Comparison of ENCODE assay signal across 27 cellular contexts in genomic region chr7:124919841-124920240, GRCh38.
"Had no signal": no experiment of that assay in that cellular context is flagged by ENCODE, and none has a peak within 500 bp of the region (broad histone marks: within the 10 kb centered on the region; RNA-seq: fewer than 3 reads in every experiment).

No MANE protein-coding gene starts in this region.

- H3K4me3 ChIP-seq: left lung, lower lobe of right lung, neural progenitor cell, prostate gland, skin epidermis, spleen, suprapubic skin, thoracic aorta, tibial artery, upper lobe of right lung had no signal

- H3K27me3 ChIP-seq: left lung, neural progenitor cell, neutrophil, spleen, suprapubic skin, tibial artery, upper lobe of right lung had no signal

- H3K4me1 ChIP-seq: left lung, lower lobe of right lung, neural progenitor cell, prostate gland, suprapubic skin, upper lobe of right lung had no signal

- DNase-seq: hippocampal formation; kidney glomerular epithelial cell; left cardiac atrium; left lung; lower lobe of right lung; mammary epithelial cell; mesenchymal stem cell; naive B cell; natural killer cell; nephron progenitor cell; occipital lobe; retina; right cardiac atrium; spleen; stimulated activated CD4-positive, alpha-beta T cell treated with anti-CD3 and anti-CD28 coated beads, Interleukin-4, amount 100 ng/mL, for 24 hours; stimulated activated naive CD4-positive, alpha-beta T cell; tibial artery; trophoblast cell; upper lobe of right lung had no signal

- H3K36me3 ChIP-seq: left lung, neural progenitor cell, prostate gland, suprapubic skin, thoracic aorta, tibial artery had no signal

- FAIRE-seq: keratinocyte, urothelium cell line had no signal

- H3K27ac ChIP-seq: left lung, lower lobe of right lung, neural progenitor cell, neutrophil, prostate gland, skin epidermis, spleen, suprapubic skin, thoracic aorta, tibial artery, upper lobe of right lung had no signal

- H3K9me3 ChIP-seq: left lung, lower lobe of right lung, neutrophil, prostate gland, spleen, suprapubic skin, thoracic aorta, tibial artery, upper lobe of right lung had no signal
